Comparison of ENCODE assay signal across 1 cellular context in genomic region chr3:38009807-38010591, GRCh38.
TF ChIP-seq lines count a peak whose summit lies in the region.

No MANE protein-coding gene starts in this region.

TF ChIP-seq in K562, 482 proteins besides CTCF, POLR2A, EP300 and RAD21:
- TF ChIP-seq RBM22 (IDR thresholded peaks at IDR 0.05; ENCODE audit: low read depth, low read length, poor library complexity, severe bottlenecking) (peak; percentile 35), RBFOX2 (IDR thresholded peaks at IDR 0.05; ENCODE audit: low read depth, low read length) (peak; percentile 49), ZNF609 (CRISPR knock-in tag; IDR thresholded peaks at IDR 0.05; ENCODE audit: borderline replicate concordance) (no peak), POLR2G (IDR thresholded peaks at IDR 0.05; ENCODE audit: low read depth, low read length) (peak; percentile 65)
TF ChIP-seq in K562: peak in this region for 3.
